ENCODE assay signal across 8 cellular contexts in the genomic region with DNA sequence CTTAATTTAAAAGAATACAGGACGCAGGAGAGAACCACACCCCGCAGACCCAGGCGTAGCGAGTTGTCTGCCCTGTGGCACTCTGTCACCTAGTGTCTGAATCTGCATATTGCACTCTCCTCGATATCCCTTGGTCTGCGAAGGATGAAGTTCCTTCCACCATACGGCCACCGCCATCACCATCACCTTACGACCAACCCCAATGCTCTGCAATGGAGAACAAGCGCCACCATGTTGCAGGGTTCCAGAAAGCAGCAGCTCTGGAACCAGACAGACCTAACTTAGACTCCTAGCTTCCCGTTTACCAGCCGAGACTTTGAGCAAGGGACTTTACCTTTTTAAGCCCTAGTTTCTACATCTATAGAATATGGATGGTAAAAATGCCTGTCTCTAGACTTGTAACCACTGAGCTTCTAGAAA.
A peak's percentile ranks its signal among the peaks of the same experiment; 100 is the strongest.
DNase-seq lines count a peak whose midpoint lies in the region; ATAC-seq, FAIRE-seq and TF ChIP-seq lines count a peak whose summit lies in the region.

No MANE protein-coding gene starts in this region.

- no peak for TF ChIP-seq POLR2A in GM12892 (IDR thresholded peaks at IDR 0.05; ENCODE audit: low read depth, low read length)

- peaks cover 0 to 15% (median 0%) of the 10 kb centered on the region in 9 donors for H3K4me1 ChIP-seq in heart right ventricle

- H3K36me3 Mint-ChIP-seq in activated T-helper 2 cell treated with anti-CD3 and anti-CD28 coated beads, Interferon-gamma antibody, Interleukin-2, Interleukin-4, amounts not matched to agents 10 μg/mL and 5 μg/mL and 100 μg/mL, durations not matched to agents 14 hours and 24 hours and 36 hours (ENCODE audit: low read depth): no peaks in the 10 kb centered on the region

- H3K9me3 Mint-ChIP-seq in activated T-helper 2 cell treated with anti-CD3 and anti-CD28 coated beads, Interferon-gamma antibody, Interleukin-2, Interleukin-4, amounts not matched to agents 10 μg/mL and 5 μg/mL and 100 μg/mL, durations not matched to agents 14 hours and 24 hours and 36 hours: peaks cover under 1% of the 10 kb centered on the region

- peak; percentile 60 for ATAC-seq in HG03139 (IDR thresholded peaks at IDR 0.05; ENCODE audit: unreplicated experiment)
- ATAC-seq in heart right ventricle: peak; percentile 90 to 98 (median 96)

- 36 to 41% methylated on average over 12 of the region's 12 CpGs for WGBS in heart right ventricle, 2 donors

- in situ Hi-C loops in ACHN (cut with HindIII; ENCODE audit: low pct_ligation_motif_present, low pct_unique_long_range_greater_than_20kb, low sequenced_read_pairs): loop anchor here (25.0 kb wide), 1 partner anchor 152 kb away; no protein-coding TSS in a partner anchor

- H3K27me3 Mint-ChIP-seq in activated T-helper 2 cell treated with anti-CD3 and anti-CD28 coated beads, Interferon-gamma antibody, Interleukin-2, Interleukin-4, amounts not matched to agents 10 μg/mL and 5 μg/mL and 100 μg/mL, durations not matched to agents 14 hours and 24 hours and 36 hours (ENCODE audit: low read depth): peaks cover 26% of the 10 kb centered on the region

- no peak overlapping the region for H3K27ac ChIP-seq in heart right ventricle

- H3K4me3 ChIP-seq in heart right ventricle: peak overlapping the region in 5 of 10 donors; percentile 10 to 41 (median 29)

- peaks cover 24% of the 10 kb centered on the region for H3K4me1 Mint-ChIP-seq in activated T-helper 2 cell treated with anti-CD3 and anti-CD28 coated beads, Interferon-gamma antibody, Interleukin-2, Interleukin-4, amounts not matched to agents 10 μg/mL and 5 μg/mL and 100 μg/mL, durations not matched to agents 14 hours and 24 hours and 36 hours (ENCODE audit: low read depth)

- H3K4me3 Mint-ChIP-seq in activated T-helper 2 cell treated with anti-CD3 and anti-CD28 coated beads, Interferon-gamma antibody, Interleukin-2, Interleukin-4, amounts not matched to agents 10 μg/mL and 5 μg/mL and 100 μg/mL, durations not matched to agents 14 hours and 24 hours and 36 hours (ENCODE audit: low read depth): no peak overlapping the region

- no peaks in the 10 kb centered on the region for H3K9me3 ChIP-seq in heart right ventricle

- peak; percentile 46 for FAIRE-seq in GM12892 (lab: Jason Lieb, UNC)

- TF ChIP-seq CTCF in heart right ventricle (IDR thresholded peaks at IDR 0.05): peak; percentile 64 to 96 (median 92)

- peaks cover 0 to 12% (median 0%) of the 10 kb centered on the region in 7 donors for H3K27me3 ChIP-seq in heart right ventricle

- DNase-seq in ACHN: peak; percentile 90
- peak; percentile 46 for DNase-seq in GM12892 (ENCODE audit: insufficient read length)
- DNase-seq in NCI-H748 treated with DMSO at 0.1 percent for 48 hours (lab: John Stamatoyannopoulos, UW): peak; percentile 82
- DNase-seq in activated T-helper 2 cell treated with anti-CD3 and anti-CD28 coated beads, Interferon-gamma antibody, Interleukin-2, Interleukin-4, amounts not matched to agents 10 μg/mL and 5 μg/mL and 100 μg/mL, durations not matched to agents 14 hours and 24 hours and 36 hours (ENCODE audit: low spot score): peak; percentile 51
- peak; percentile 38 to 74 for DNase-seq in heart right ventricle
- peak; percentile 57 for DNase-seq in pulmonary artery endothelial cell (ENCODE audit: low read depth, low spot score)
- DNase-seq in NCI-H446 treated with DMSO at 0.1 percent for 48 hours (lab: John Stamatoyannopoulos, UW): no peak

- no peak overlapping the region for H3K27ac Mint-ChIP-seq in activated T-helper 2 cell treated with anti-CD3 and anti-CD28 coated beads, Interferon-gamma antibody, Interleukin-2, Interleukin-4, amounts not matched to agents 10 μg/mL and 5 μg/mL and 100 μg/mL, durations not matched to agents 14 hours and 24 hours and 36 hours

- no peaks in the 10 kb centered on the region for H3K36me3 ChIP-seq in heart right ventricle

- intact Hi-C loops in activated T-helper 2 cell treated with anti-CD3 and anti-CD28 coated beads, Interferon-gamma antibody, Interleukin-2, Interleukin-4, amounts not matched to agents 10 μg/mL and 5 μg/mL and 100 μg/mL, durations not matched to agents 14 hours and 24 hours and 36 hours (cut with micrococcal nuclease): loop anchor here (1.0 to 2.0 kb wide), 2 partner anchors 43 to 151 kb away; no protein-coding TSS in a partner anchor
- intact Hi-C loops in heart right ventricle (cut with DNase I): loop anchor here (2.0 to 10.0 kb wide), 8 partner anchors 149 to 379 kb away; no protein-coding TSS in a partner anchor
